Comparison of ENCODE assay signal across 8 cellular contexts in genomic region chr7:77330169-77330882, GRCh38.
DNase-seq lines count a peak whose midpoint lies in the region; ATAC-seq, FAIRE-seq and TF ChIP-seq lines count a peak whose summit lies in the region.
"Had no signal": no experiment of that assay in that cellular context is flagged by ENCODE, and none has a peak within 500 bp of the region (broad histone marks: within the 10 kb centered on the region; RNA-seq: fewer than 3 reads in every experiment).

No MANE protein-coding gene starts in this region.

- dilution Hi-C loops in endothelial cell of umbilical vein (cut with MboI; ENCODE audit: extremely low pct_ligation_motif_present, low sequenced_read_pairs), result no loop called here

- no peaks in the 10 kb centered on the region for H3K9me3 ChIP-seq in endothelial cell of umbilical vein (replicated peaks; ENCODE audit: control insufficient read depth, insufficient read depth, low read length)

- H3K36me3 ChIP-seq in endothelial cell of umbilical vein (ENCODE audit: control insufficient read depth in 2 of 2, extremely low read depth in 1 of 2, insufficient read depth in 2 of 2, low read length in 2 of 2) (no peaks in the 10 kb centered on the region), urinary bladder (ENCODE audit: insufficient read depth) (no peaks in the 10 kb centered on the region)

- peak overlapping the region; percentile 56 for H3K27ac ChIP-seq in endothelial cell of umbilical vein (ENCODE audit: insufficient read depth, low read depth, low read length)
- peak overlapping the region; percentile 58 for H3K27ac ChIP-seq in urinary bladder (ENCODE audit: low read depth)

- TF ChIP-seq POLR2A in endothelial cell of umbilical vein (IDR thresholded peaks at IDR 0.05; ENCODE audit: low read depth, low read length), result no peak

- H3K4me3 ChIP-seq in endothelial cell of umbilical vein (replicated peaks in 1 of 3; ENCODE audit: insufficient read depth in 1 of 3, low read depth in 1 of 3, low read length in 3 of 3) (no peak overlapping the region), urinary bladder (ENCODE audit: low read depth, low read length) (no peak overlapping the region)

- no TSS peak for BruUV-seq in endothelial cell of umbilical vein (replicated peaks; lab: Mats Ljungman, UMichigan)

- ATAC-seq in GM18508 (IDR thresholded peaks at IDR 0.05; ENCODE audit: insufficient read depth, unreplicated experiment), result peak; percentile 37
- ATAC-seq: T-cell had no signal

- intact Hi-C loops in endothelial cell of umbilical vein (cut with micrococcal nuclease), result loop anchor here (1.0 to 5.0 kb wide), 3 partner anchors 42 to 813 kb away; partner anchors contain the start of gene CCDC146

- H3K79me2 ChIP-seq in endothelial cell of umbilical vein (ENCODE audit: control insufficient read depth, insufficient read depth, low read length), result no peaks in the 10 kb centered on the region

- peak overlapping the region; percentile 12 for H3K4me2 ChIP-seq in endothelial cell of umbilical vein (ENCODE audit: insufficient read depth, low read length)

- no peak overlapping the region for H3K9ac ChIP-seq in endothelial cell of umbilical vein (replicated peaks; ENCODE audit: extremely low read depth, insufficient read depth, low read length)

- peak; percentile 87 for FAIRE-seq in endothelial cell of umbilical vein (lab: Jason Lieb, UNC)

- CTCF ChIA-PET in endothelial cell of umbilical vein (lab: Charles Lee), result interaction anchor here (0.7 to 2.8 kb wide), 2 partner anchors 57 to 84 kb away, joined by 4 to 103 read pairs; no protein-coding TSS in a partner anchor

- H2AFZ ChIP-seq in endothelial cell of umbilical vein (ENCODE audit: low read depth, low read length), result peak overlapping the region; percentile 1

- H4K20me1 ChIP-seq in endothelial cell of umbilical vein (replicated peaks; ENCODE audit: control insufficient read depth, extremely low read depth, insufficient read depth, low read length), result no peaks in the 10 kb centered on the region

- H3K4me1 ChIP-seq in endothelial cell of umbilical vein (ENCODE audit: control insufficient read depth, extremely low read depth, insufficient read depth, low read length), result peaks cover 62% of the 10 kb centered on the region
- H3K4me1 ChIP-seq in urinary bladder (ENCODE audit: insufficient read depth), result no peaks in the 10 kb centered on the region

- no peak for TF ChIP-seq CTCF in endothelial cell of umbilical vein (IDR thresholded peaks at IDR 0.05; ENCODE audit: extremely low read depth in 1 of 2, insufficient read depth in 1 of 2, low read depth in 1 of 2, low read length in 2 of 2)

- DNase-seq in HCEC 1CT (peak; percentile 51), NCI-H2029 treated with DMSO at 0.1 percent for 48 hours (lab: John Stamatoyannopoulos, UW) (peak; percentile 63), endothelial cell of umbilical vein (ENCODE audit: low read depth, low spot score) (peak; percentile 88), NCI-H1417 treated with DMSO at 0.1 percent for 48 hours (lab: John Stamatoyannopoulos, UW) (no peak), SHP77 (lab: John Stamatoyannopoulos, UW) (no peak)

- 78% methylated on average over 6 of the region's 6 CpGs for WGBS in urinary bladder

- POLR2A ChIA-PET in endothelial cell of umbilical vein (lab: Charles Lee), result interaction anchor here (0.7 kb wide), 1 partner anchor 705 kb away, joined by 3 read pairs; no protein-coding TSS in a partner anchor

- H3K9me1 ChIP-seq in endothelial cell of umbilical vein (replicated peaks; ENCODE audit: control insufficient read depth, extremely low read depth, insufficient read depth, low read length), result no peaks in the 10 kb centered on the region

- no peaks in the 10 kb centered on the region for H3K27me3 ChIP-seq in endothelial cell of umbilical vein (ENCODE audit: control insufficient read depth in 2 of 2, insufficient read depth in 2 of 2, low read length in 2 of 2)

TF ChIP-seq in endothelial cell of umbilical vein, 7 proteins besides CTCF, POLR2A, EP300 and RAD21:
- TF ChIP-seq EZH2 (IDR thresholded peaks at IDR 0.05; ENCODE audit: borderline replicate concordance, low read depth, low read length, severe bottlenecking) (no peak), POLR2AphosphoS5 (IDR thresholded peaks at IDR 0.05; ENCODE audit: insufficient read depth, low read depth, low read length) (peak; percentile 33), FOS (IDR thresholded peaks at IDR 0.05; ENCODE audit: borderline replicate concordance, insufficient read depth, low read length) (peak; percentile 80), JUN (IDR thresholded peaks at IDR 0.05; ENCODE audit: borderline replicate concordance, insufficient read depth, insufficient read length, low read depth) (peak; percentile 75)

Comparison
In these comparisons a context has a peak if more than half of its experiments do, and no peak if none do; other contexts are left out.
1. DNase-seq: peak in HCEC 1CT (single experiment), NCI-H2029 treated with DMSO at 0.1 percent for 48 hours (single experiment) and endothelial cell of umbilical vein (single experiment); none in NCI-H1417 treated with DMSO at 0.1 percent for 48 hours (single experiment) and SHP77 (0 of 2).